In genomic region chr2:172134270-172134669, GRCh38 we compare ENCODE assay signal across 21 cellular contexts. TPM values are rescaled to one million over a fixed set of nuclear protein-coding genes. Genes with fewer than 3 reads are reported as not detected.
DNase-seq lines count a peak whose midpoint lies in the region; TF ChIP-seq lines count a peak whose summit lies in the region.
"Had no signal": no experiment of that assay in that cellular context is flagged by ENCODE, and none has a peak within 500 bp of the region (broad histone marks: within the 10 kb centered on the region; RNA-seq: fewer than 3 reads in every experiment).

No MANE protein-coding gene starts in this region.

- WGBS in ovary, 3 donors: 72 to 82% (median 82%) methylated on average over 3 of the region's 3 CpGs

- TF ChIP-seq POLR2A in ovary (IDR thresholded peaks at IDR 0.05): no peak

- no peak for TF ChIP-seq EP300 in ovary (IDR thresholded peaks at IDR 0.05)

- in situ Hi-C loops in brain microvascular endothelial cell (cut with HindIII; ENCODE audit: low pct_ligation_motif_present, low sequenced_read_pairs): no loop called here

- peaks cover 14% of the 10 kb centered on the region for H3K4me1 Mint-ChIP-seq in neural crest cell
- no peaks in the 10 kb centered on the region for H3K4me1 Mint-ChIP-seq in activated T-helper 2 cell treated with anti-CD3 and anti-CD28 coated beads, Interferon-gamma antibody, Interleukin-2, Interleukin-4, amounts not matched to agents 10 μg/mL and 5 μg/mL and 100 μg/mL, durations not matched to agents 14 hours and 24 hours and 36 hours (ENCODE audit: low read depth)

- intact Hi-C loops in activated T-helper 2 cell treated with anti-CD3 and anti-CD28 coated beads, Interferon-gamma antibody, Interleukin-2, Interleukin-4, amounts not matched to agents 10 μg/mL and 5 μg/mL and 100 μg/mL, durations not matched to agents 14 hours and 24 hours and 36 hours (cut with micrococcal nuclease): no loop called here
- intact Hi-C loops in ovary (cut with DNase I): loop anchor here in 1 of 4 donors (10.0 kb wide), 1 partner anchor 679 kb away; no protein-coding TSS in a partner anchor

- peaks cover 8% of the 10 kb centered on the region for H3K9me3 Mint-ChIP-seq in neural crest cell
- H3K9me3 Mint-ChIP-seq in activated T-helper 2 cell treated with anti-CD3 and anti-CD28 coated beads, Interferon-gamma antibody, Interleukin-2, Interleukin-4, amounts not matched to agents 10 μg/mL and 5 μg/mL and 100 μg/mL, durations not matched to agents 14 hours and 24 hours and 36 hours: no peaks in the 10 kb centered on the region

- no peak overlapping the region for H3K27ac ChIP-seq in brain microvascular endothelial cell
- H3K27ac ChIP-seq in ovary: no peak overlapping the region
- H3K27ac ChIP-seq: Peyer's patch had no signal

- H3K4me1 ChIP-seq in ovary (ENCODE audit: insufficient read depth): no peaks in the 10 kb centered on the region
- H3K4me1 ChIP-seq: Peyer's patch had no signal

- no peaks in the 10 kb centered on the region for H3K36me3 Mint-ChIP-seq in neural crest cell (ENCODE audit: low read depth)
- H3K36me3 Mint-ChIP-seq in activated T-helper 2 cell treated with anti-CD3 and anti-CD28 coated beads, Interferon-gamma antibody, Interleukin-2, Interleukin-4, amounts not matched to agents 10 μg/mL and 5 μg/mL and 100 μg/mL, durations not matched to agents 14 hours and 24 hours and 36 hours (ENCODE audit: low read depth): no peaks in the 10 kb centered on the region

- no peak overlapping the region for H3K4me3 Mint-ChIP-seq in neural crest cell
- H3K4me3 Mint-ChIP-seq in activated T-helper 2 cell treated with anti-CD3 and anti-CD28 coated beads, Interferon-gamma antibody, Interleukin-2, Interleukin-4, amounts not matched to agents 10 μg/mL and 5 μg/mL and 100 μg/mL, durations not matched to agents 14 hours and 24 hours and 36 hours (ENCODE audit: low read depth): no peak overlapping the region

- H3K36me3 ChIP-seq in brain microvascular endothelial cell (replicated peaks) (no peaks in the 10 kb centered on the region), ovary (no peaks in the 10 kb centered on the region)
- H3K36me3 ChIP-seq: Peyer's patch had no signal

- TF ChIP-seq CTCF in brain microvascular endothelial cell (IDR thresholded peaks at IDR 0.05; ENCODE audit: low read depth, low read length, missing control alignments) (peak; percentile 19), neural crest cell (conservative IDR thresholded peaks at IDR 0.05) (peak; percentile 14), ovary (IDR thresholded peaks at IDR 0.05) (no peak)

- H3K27me3 Mint-ChIP-seq in neural crest cell (ENCODE audit: low read depth): peaks cover 6% of the 10 kb centered on the region
- H3K27me3 Mint-ChIP-seq in activated T-helper 2 cell treated with anti-CD3 and anti-CD28 coated beads, Interferon-gamma antibody, Interleukin-2, Interleukin-4, amounts not matched to agents 10 μg/mL and 5 μg/mL and 100 μg/mL, durations not matched to agents 14 hours and 24 hours and 36 hours (ENCODE audit: low read depth): peaks cover 20% of the 10 kb centered on the region

- DNase-seq in NCI-H1436 (lab: John Stamatoyannopoulos, UW) (peak; percentile 32), NCI-H1436 treated with DMSO at 0.1 percent for 48 hours (lab: John Stamatoyannopoulos, UW) (no peak), NAMALWA (ENCODE audit: low spot score) (peak; percentile 11), brain microvascular endothelial cell (no peak), neural crest cell (ENCODE audit: low read depth, low spot score) (no peak), SW480 (ENCODE audit: low spot score) (no peak), ovary (no peak)
- no peak for DNase-seq in activated T-helper 2 cell treated with anti-CD3 and anti-CD28 coated beads, Interferon-gamma antibody, Interleukin-2, Interleukin-4, amounts not matched to agents 10 μg/mL and 5 μg/mL and 100 μg/mL, durations not matched to agents 14 hours and 24 hours and 36 hours (ENCODE audit: low spot score)
- DNase-seq: 8988T, Calu3, H7, KG1, MM.1S, NCI-H1048, NCI-H1417 treated with DMSO at 0.1 percent for 48 hours, NCI-H2029, NCI-H2227 treated with DMSO at 0.1 percent for 48 hours, NCI-H526 treated with DMSO at 0.1 percent for 48 hours, Peyer's patch, SHP77 treated with DMSO at 0.1 percent for 48 hours had no signal

- H3K27me3 ChIP-seq in brain microvascular endothelial cell (replicated peaks) (no peaks in the 10 kb centered on the region), ovary (no peaks in the 10 kb centered on the region)
- H3K27me3 ChIP-seq: Peyer's patch had no signal

- no peak overlapping the region for H3K27ac Mint-ChIP-seq in neural crest cell (ENCODE audit: unreplicated experiment)
- H3K27ac Mint-ChIP-seq in activated T-helper 2 cell treated with anti-CD3 and anti-CD28 coated beads, Interferon-gamma antibody, Interleukin-2, Interleukin-4, amounts not matched to agents 10 μg/mL and 5 μg/mL and 100 μg/mL, durations not matched to agents 14 hours and 24 hours and 36 hours: no peak overlapping the region

- H3K4me3 ChIP-seq in brain microvascular endothelial cell (ENCODE audit: low read depth, low read length): no peak overlapping the region
- no peak overlapping the region for H3K4me3 ChIP-seq in ovary
- H3K4me3 ChIP-seq: Peyer's patch had no signal

- no peaks in the 10 kb centered on the region for H3K9me3 ChIP-seq in ovary
- H3K9me3 ChIP-seq: Peyer's patch had no signal

RNA-seq across cellular contexts. Expression of gene DLX2, which starts 31.6 kb away (rescaled TPM):
- total RNA-seq in neural crest cell (21.1 and 22.6 TPM in 2 replicates), ovary (under 1 TPM in 1 of 7 donors, not detected in 6; 0.12 TPM)
- 0.14 TPM in 1 of 2 replicates, not detected in the other for total RNA-seq in activated T-helper 2 cell treated with anti-CD3 and anti-CD28 coated beads, Interferon-gamma antibody, Interleukin-2, Interleukin-4, amounts not matched to agents 10 μg/mL and 5 μg/mL and 100 μg/mL, durations not matched to agents 14 hours and 24 hours and 36 hours
- not detected for polyA plus RNA-seq in ovary
- total RNA-seq: Calu3; H7; Peyer's patch; T-helper 1 cell treated with Interleukin-12 subunit alpha and Interleukin-12 subunit beta and Interleukin-4 antibody, amounts not matched to agents 30 ng/mL and 1 ng/mL, for 36 hours had no signal

RNA-seq across cellular contexts. Expression of gene DLX1, which starts 49.0 kb away (rescaled TPM):
- total RNA-seq in neural crest cell (48.9 and 51.5 TPM in 2 replicates), ovary (under 1 TPM in 2 of 7 donors, not detected in 5; 0.15 to 0.20 TPM)
- total RNA-seq in activated T-helper 2 cell treated with anti-CD3 and anti-CD28 coated beads, Interferon-gamma antibody, Interleukin-2, Interleukin-4, amounts not matched to agents 10 μg/mL and 5 μg/mL and 100 μg/mL, durations not matched to agents 14 hours and 24 hours and 36 hours: 0.09 TPM in 1 of 2 replicates, not detected in the other
- polyA plus RNA-seq in ovary: under 1 TPM; 0.07 to 0.18 TPM
- total RNA-seq: Calu3; H7; Peyer's patch; T-helper 1 cell treated with Interleukin-12 subunit alpha and Interleukin-12 subunit beta and Interleukin-4 antibody, amounts not matched to agents 30 ng/mL and 1 ng/mL, for 36 hours had no signal

Comparison
In these comparisons a context has a peak if more than half of its experiments do, and no peak if none do; other contexts are left out.
1. DNase-seq: peak in NCI-H1436 (single experiment) and NAMALWA (single experiment); none in NCI-H1436 treated with DMSO at 0.1 percent for 48 hours (single experiment), brain microvascular endothelial cell (single experiment), neural crest cell (single experiment), SW480 (single experiment), activated T-helper 2 cell treated with anti-CD3 and anti-CD28 coated beads, Interferon-gamma antibody, Interleukin-2, Interleukin-4, amounts not matched to agents 10 μg/mL and 5 μg/mL and 100 μg/mL, durations not matched to agents 14 hours and 24 hours and 36 hours (single experiment) and ovary (0 of 5).
2. CTCF ChIP-seq: peak in brain microvascular endothelial cell (single experiment) and neural crest cell (single experiment); none in ovary (0 of 3).
3. RNA of gene DLX2, which starts 31.6 kb away (total RNA-seq): 21.1 to 22.6 TPM in neural crest cell; 0.14 TPM in activated T-helper 2 cell treated with anti-CD3 and anti-CD28 coated beads, Interferon-gamma antibody, Interleukin-2, Interleukin-4, amounts not matched to agents 10 μg/mL and 5 μg/mL and 100 μg/mL, durations not matched to agents 14 hours and 24 hours and 36 hours and 0.12 TPM in ovary; every median in the first group is over 10 times any median in the second.
4. RNA of gene DLX1, which starts 49.0 kb away (total RNA-seq): 48.9 to 51.5 TPM in neural crest cell; 0.09 TPM in activated T-helper 2 cell treated with anti-CD3 and anti-CD28 coated beads, Interferon-gamma antibody, Interleukin-2, Interleukin-4, amounts not matched to agents 10 μg/mL and 5 μg/mL and 100 μg/mL, durations not matched to agents 14 hours and 24 hours and 36 hours and 0.15 to 0.20 TPM in ovary; every median in the first group is over 10 times any median in the second.